ENCODE assay signal across 2 cellular contexts in genomic region chr12:84157170-84157569, GRCh38.
TF ChIP-seq lines count a peak whose summit lies in the region.

No MANE protein-coding gene starts in this region.

TF ChIP-seq in IMR-90, 13 proteins besides CTCF, POLR2A, EP300 and RAD21:
- TF ChIP-seq CEBPB (IDR thresholded peaks at IDR 0.05; ENCODE audit: low read depth, low read length) (no peak), USF2 (IDR thresholded peaks at IDR 0.05; ENCODE audit: low read depth, low read length) (no peak), RFX5 (IDR thresholded peaks at IDR 0.05; ENCODE audit: low read depth, low read length) (no peak), CHD1 (IDR thresholded peaks at IDR 0.05; ENCODE audit: low read depth, low read length) (no peak), NFE2L2 (IDR thresholded peaks at IDR 0.05; ENCODE audit: low read depth, low read length) (no peak), MXI1 (IDR thresholded peaks at IDR 0.05; ENCODE audit: borderline replicate concordance, low read depth, low read length) (no peak), FOS (IDR thresholded peaks at IDR 0.05; ENCODE audit: low read depth, low read length) (no peak), MAFK (IDR thresholded peaks at IDR 0.05; ENCODE audit: low read depth, low read length) (no peak), BHLHE40 (IDR thresholded peaks at IDR 0.05; ENCODE audit: low read depth, low read length) (no peak), MAZ (IDR thresholded peaks at IDR 0.05; ENCODE audit: borderline replicate concordance, low read depth, low read length) (no peak), RCOR1 (IDR thresholded peaks at IDR 0.05; ENCODE audit: insufficient replicate concordance, low read length) (no peak), ELK1 (IDR thresholded peaks at IDR 0.05; ENCODE audit: borderline replicate concordance, low read depth, low read length) (no peak), SMC3 (IDR thresholded peaks at IDR 0.05; ENCODE audit: low read depth, low read length) (no peak)

TF ChIP-seq in SK-N-SH, 30 proteins besides CTCF, POLR2A, EP300 and RAD21:
- TF ChIP-seq TEAD4 (IDR thresholded peaks at IDR 0.05; ENCODE audit: borderline replicate concordance, insufficient read depth): 0 out of 2 replicates have a peak, but pooled peaks have one; percentile 49
- TF ChIP-seq IRF3 (IDR thresholded peaks at IDR 0.05; ENCODE audit: low read depth, low read length): no peak
- TF ChIP-seq YY1 (IDR thresholded peaks at IDR 0.05; ENCODE audit: low read depth): no peak
- TF ChIP-seq FOSL2 (IDR thresholded peaks at IDR 0.05; ENCODE audit: borderline replicate concordance, low read depth): no peak
- no peak for TF ChIP-seq SIN3A (IDR thresholded peaks at IDR 0.05; ENCODE audit: borderline replicate concordance, low read depth, low read length)
- peak; percentile 55 for TF ChIP-seq PBX3 (IDR thresholded peaks at IDR 0.05)
- no peak for TF ChIP-seq ZBTB33 (IDR thresholded peaks at IDR 0.05; ENCODE audit: borderline replicate concordance, low read depth)
- no peak for TF ChIP-seq USF1 (IDR thresholded peaks at IDR 0.05; ENCODE audit: borderline replicate concordance, low read depth)
- peak; percentile 36; the same call in 1 of the 2 replicates for TF ChIP-seq JUND (IDR thresholded peaks at IDR 0.05)
- peak; percentile 57; the same call in 1 of the 2 replicates for TF ChIP-seq POLR2AphosphoS5 (IDR thresholded peaks at IDR 0.05; ENCODE audit: low read depth, low read length)
- no peak for TF ChIP-seq TAF1 (IDR thresholded peaks at IDR 0.05; ENCODE audit: borderline replicate concordance, low read depth, low read length)
- TF ChIP-seq SMC3 (IDR thresholded peaks at IDR 0.05; ENCODE audit: low read depth, low read length): no peak
- TF ChIP-seq GABPA (IDR thresholded peaks at IDR 0.05; ENCODE audit: low read depth): no peak
- TF ChIP-seq FOXM1 (IDR thresholded peaks at IDR 0.05; ENCODE audit: low read depth): 0 out of 2 replicates have a peak, but pooled peaks have one; percentile 44
- no peak for TF ChIP-seq ELF1 (IDR thresholded peaks at IDR 0.05)
- TF ChIP-seq NRF1 (IDR thresholded peaks at IDR 0.05; ENCODE audit: low read depth, low read length): no peak
- TF ChIP-seq CHD2 (IDR thresholded peaks at IDR 0.05; ENCODE audit: low read length, partially characterized antibody): peak; percentile 57
- no peak for TF ChIP-seq MEF2A (IDR thresholded peaks at IDR 0.05; ENCODE audit: borderline replicate concordance, low read depth)
- TF ChIP-seq RFX5 (IDR thresholded peaks at IDR 0.05; ENCODE audit: low read length): no peak
- no peak for TF ChIP-seq USF2 (IDR thresholded peaks at IDR 0.05; ENCODE audit: borderline replicate concordance, low read depth, low read length)
- no peak for TF ChIP-seq REST (IDR thresholded peaks at IDR 0.05; ENCODE audit: low read depth, low read length)
- TF ChIP-seq MAX (IDR thresholded peaks at IDR 0.05; ENCODE audit: low read depth): no peak
- no peak for TF ChIP-seq NFIC (IDR thresholded peaks at IDR 0.05; ENCODE audit: borderline replicate concordance)
- no peak for TF ChIP-seq MXI1 (IDR thresholded peaks at IDR 0.05; ENCODE audit: low read depth, low read length)
- TF ChIP-seq RCOR1 (IDR thresholded peaks at IDR 0.05; ENCODE audit: low read length): peak; percentile 53; the same call in 1 of the 2 replicates
- no peak for TF ChIP-seq FOXJ3 (CRISPR knock-in tag; IDR thresholded peaks at IDR 0.05)
- TF ChIP-seq RXRA (IDR thresholded peaks at IDR 0.05; ENCODE audit: borderline replicate concordance, low read depth): no peak
- TF ChIP-seq EZH2phosphoT487 (IDR thresholded peaks at IDR 0.05; ENCODE audit: borderline replicate concordance, low read depth): no peak
- peak; percentile 78 for TF ChIP-seq TCF12 (IDR thresholded peaks at IDR 0.05)
- TF ChIP-seq GATA2 (CRISPR knock-in tag; IDR thresholded peaks at IDR 0.05): peak; percentile 41
